In the genomic region with DNA sequence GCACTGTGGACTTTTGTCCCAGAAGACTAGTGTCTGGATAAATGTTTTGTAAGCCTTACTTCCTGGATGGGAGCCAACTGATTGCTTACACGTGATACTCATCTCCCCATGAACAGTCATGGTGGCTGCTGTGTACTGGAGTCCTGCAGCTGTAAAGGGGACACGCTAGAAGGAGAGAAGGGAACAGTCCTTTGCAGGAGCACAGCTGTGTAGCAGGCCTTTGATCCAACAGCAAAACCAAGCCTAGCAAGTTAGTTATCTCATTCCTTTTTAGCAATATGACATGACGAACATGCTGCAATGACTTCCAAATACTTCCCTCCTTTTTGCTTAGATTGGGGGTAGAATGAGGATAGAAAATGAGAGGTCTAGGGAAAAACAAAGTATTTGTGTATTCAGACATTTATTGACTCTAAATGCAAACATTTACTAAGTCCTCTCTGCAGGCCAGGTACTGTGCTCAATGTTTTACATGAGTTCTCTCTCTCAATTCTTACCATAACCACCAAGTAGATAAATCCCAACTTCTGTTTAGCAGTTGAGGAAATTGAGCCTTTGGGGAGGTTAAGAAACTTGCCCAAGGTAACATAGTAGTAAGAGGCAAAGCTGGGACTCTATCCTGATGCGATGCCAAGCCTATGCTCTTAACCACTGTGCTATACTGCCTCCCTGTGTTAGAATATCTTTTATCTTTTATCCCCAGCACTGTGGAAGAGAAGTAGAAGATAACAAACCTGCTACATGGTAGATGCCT, we compare ENCODE assay signal across 10 cellular contexts. TPM values are rescaled to one million over a fixed set of nuclear protein-coding genes. Genes with fewer than 3 reads are reported as not detected.
DNase-seq lines count a peak whose midpoint lies in the region; ATAC-seq, FAIRE-seq and TF ChIP-seq lines count a peak whose summit lies in the region.
"Had no signal": no experiment of that assay in that cellular context is flagged by ENCODE, and none has a peak within 500 bp of the region (broad histone marks: within the 10 kb centered on the region; RNA-seq: fewer than 3 reads in every experiment).

No MANE protein-coding gene starts in this region.

- H3K9me3 Mint-ChIP-seq in glutamatergic neuron (ENCODE audit: unreplicated experiment): no peaks in the 10 kb centered on the region
- H3K9me3 Mint-ChIP-seq: memory B cell had no signal

- H3K36me3 Mint-ChIP-seq in glutamatergic neuron (ENCODE audit: unreplicated experiment): no peaks in the 10 kb centered on the region
- H3K36me3 Mint-ChIP-seq: IgD-negative memory B cell, memory B cell had no signal

- no peaks in the 10 kb centered on the region for H3K36me3 ChIP-seq in brain microvascular endothelial cell (replicated peaks)

- no peak overlapping the region for H3K4me3 ChIP-seq in brain microvascular endothelial cell (ENCODE audit: low read depth, low read length)

- no peak overlapping the region for H3K27ac Mint-ChIP-seq in glutamatergic neuron (ENCODE audit: unreplicated experiment)
- H3K27ac Mint-ChIP-seq: memory B cell had no signal

- no peaks in the 10 kb centered on the region for H3K4me1 Mint-ChIP-seq in glutamatergic neuron (ENCODE audit: low read depth, unreplicated experiment)
- H3K4me1 Mint-ChIP-seq: memory B cell had no signal

- no peak for FAIRE-seq in urothelium cell line (lab: Jason Lieb, UNC)

- DNase-seq in COLO829 (ENCODE audit: low spot score) (peak; percentile 57), NCI-H510A (lab: John Stamatoyannopoulos, UW) (peak; percentile 88), brain microvascular endothelial cell (peak; percentile 47), left kidney (ENCODE audit: low read depth, low spot score) (peak; percentile 32), urothelium cell line (ENCODE audit: low spot score) (peak; percentile 26), glutamatergic neuron (no peak)
- DNase-seq in stimulated activated CD4-positive, alpha-beta T cell treated with anti-CD3 and anti-CD28 coated beads, Interleukin-4, amount 100 ng/mL, for 4 hours: no peak

- H3K27ac ChIP-seq in brain microvascular endothelial cell: no peak overlapping the region

- no peak overlapping the region for H3K4me3 Mint-ChIP-seq in glutamatergic neuron (ENCODE audit: unreplicated experiment)
- H3K4me3 Mint-ChIP-seq: IgD-negative memory B cell, memory B cell had no signal

- peak; percentile 77 for ATAC-seq in GM21723 (IDR thresholded peaks at IDR 0.05; ENCODE audit: unreplicated experiment)

- H3K27me3 Mint-ChIP-seq in glutamatergic neuron (ENCODE audit: unreplicated experiment): no peaks in the 10 kb centered on the region

- no peaks in the 10 kb centered on the region for H3K27me3 ChIP-seq in brain microvascular endothelial cell (replicated peaks)

- in situ Hi-C loops in brain microvascular endothelial cell (cut with HindIII; ENCODE audit: low pct_ligation_motif_present, low sequenced_read_pairs): no loop called here

- TF ChIP-seq CTCF in brain microvascular endothelial cell (IDR thresholded peaks at IDR 0.05; ENCODE audit: low read depth, low read length, missing control alignments) (peak; percentile 39), glutamatergic neuron (IDR thresholded peaks at IDR 0.05; ENCODE audit: partially characterized antibody, unreplicated experiment) (no peak)

RNA-seq across cellular contexts. Expression of a gene that starts 55.4 kb away (rescaled TPM):
- total RNA-seq in glutamatergic neuron (ENCODE audit: unreplicated experiment): not detected

Comparison
In these comparisons a context has a peak if more than half of its experiments do, and no peak if none do; other contexts are left out.
1. DNase-seq: peak in COLO829 (single experiment), NCI-H510A (single experiment), brain microvascular endothelial cell (single experiment), left kidney (single experiment) and urothelium cell line (single experiment); none in glutamatergic neuron (single experiment) and stimulated activated CD4-positive, alpha-beta T cell treated with anti-CD3 and anti-CD28 coated beads, Interleukin-4, amount 100 ng/mL, for 4 hours (0 of 2).